ENCODE assay signal across 8 cellular contexts in the genomic region with DNA sequence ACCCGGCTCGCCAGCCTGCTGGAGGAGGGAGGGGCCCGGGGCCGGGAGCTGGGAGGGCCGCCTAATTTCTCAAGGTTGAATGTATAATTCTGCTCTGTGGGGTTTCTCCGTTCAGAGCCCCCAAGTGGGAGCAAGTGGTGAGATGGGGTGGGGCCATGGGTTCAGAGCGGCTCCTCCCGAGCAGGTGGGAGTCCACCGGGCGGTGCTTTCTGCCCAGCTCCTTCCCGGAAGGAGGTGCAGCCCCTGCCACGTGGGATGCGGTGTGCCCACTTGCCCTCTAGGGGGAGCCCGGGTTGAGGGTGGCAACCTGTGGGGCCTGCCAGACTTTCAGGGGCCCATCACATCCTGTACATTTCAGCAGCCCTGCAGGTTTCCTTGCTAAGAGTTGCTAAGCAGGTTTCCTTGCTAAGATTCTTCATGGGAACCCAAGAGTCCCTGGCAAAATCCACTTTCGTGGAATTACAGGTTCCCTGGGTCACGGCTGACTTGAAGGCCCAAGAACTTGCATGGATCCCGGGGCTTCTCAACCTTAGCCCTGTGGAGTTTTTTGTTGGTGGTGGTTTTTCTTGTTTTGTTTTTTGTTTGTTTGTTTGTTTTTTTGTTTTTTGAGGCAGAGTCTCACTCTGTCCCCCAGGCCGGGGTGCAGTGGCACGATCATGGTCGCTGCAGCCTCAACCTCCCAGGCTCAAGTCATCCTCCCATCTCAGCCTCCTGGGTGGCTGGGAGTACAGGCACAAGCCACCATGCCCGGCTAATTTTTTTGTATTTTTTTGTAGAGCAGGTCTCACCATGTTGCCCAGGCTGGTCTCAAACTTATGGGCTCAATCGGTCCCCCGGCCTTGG.
DNase-seq lines count a peak whose midpoint lies in the region; ATAC-seq, FAIRE-seq and TF ChIP-seq lines count a peak whose summit lies in the region.

No MANE protein-coding gene starts in this region.

- H3K4me3 Mint-ChIP-seq in astrocyte (ENCODE audit: unreplicated experiment): no peak overlapping the region

- no peak overlapping the region for H2AFZ ChIP-seq in astrocyte (ENCODE audit: low read depth, low read length)

- H3K27ac ChIP-seq in astrocyte (ENCODE audit: low read depth, low read length): no peak overlapping the region

- H3K4me1 ChIP-seq in astrocyte (ENCODE audit: insufficient read depth, low read length): no peaks in the 10 kb centered on the region

- no peak for FAIRE-seq in astrocyte (lab: Jason Lieb, UNC)

- no peak overlapping the region for H3K27ac Mint-ChIP-seq in astrocyte (ENCODE audit: unreplicated experiment)

- H3K27me3 Mint-ChIP-seq in astrocyte (ENCODE audit: low read depth, unreplicated experiment): peaks cover 7% of the 10 kb centered on the region

- peak; percentile 29 for TF ChIP-seq CTCF in astrocyte (IDR thresholded peaks at IDR 0.05; ENCODE audit: insufficient read depth, low read depth, low read length)

- no peaks in the 10 kb centered on the region for H3K36me3 Mint-ChIP-seq in astrocyte (ENCODE audit: low read depth, unreplicated experiment)

- H3K4me2 ChIP-seq in astrocyte (ENCODE audit: low read length): no peak overlapping the region

- no peaks in the 10 kb centered on the region for H3K36me3 ChIP-seq in astrocyte (ENCODE audit: insufficient read depth, low read length)

- peaks cover 6% of the 10 kb centered on the region for H3K9me3 Mint-ChIP-seq in astrocyte (ENCODE audit: unreplicated experiment)

- H4K20me1 ChIP-seq in astrocyte (ENCODE audit: insufficient read depth, low read length): peaks cover 33% of the 10 kb centered on the region

- H3K4me3 ChIP-seq in astrocyte (ENCODE audit: insufficient read depth, low read depth, low read length): no peak overlapping the region

- no peak overlapping the region for H3K9ac ChIP-seq in astrocyte (ENCODE audit: low read length)

- ATAC-seq in HG03442 (IDR thresholded peaks at IDR 0.05; ENCODE audit: unreplicated experiment): no peak
- ATAC-seq in HG02642 (IDR thresholded peaks at IDR 0.05; ENCODE audit: poor library complexity, unreplicated experiment): no peak

- H3K27me3 ChIP-seq in astrocyte (ENCODE audit: insufficient read depth, low read length): no peaks in the 10 kb centered on the region

- no peaks in the 10 kb centered on the region for H3K79me2 ChIP-seq in astrocyte (ENCODE audit: insufficient read depth, low read length)

- H3K9me3 ChIP-seq in astrocyte (ENCODE audit: insufficient read depth, low read depth, low read length): no peaks in the 10 kb centered on the region

- H3K4me1 Mint-ChIP-seq in astrocyte (ENCODE audit: low read depth, unreplicated experiment): no peaks in the 10 kb centered on the region

- DNase-seq in DMS53 treated with DMSO at 0.1 percent for 48 hours (lab: John Stamatoyannopoulos, UW; ENCODE audit: unreplicated experiment) (peak; percentile 66), LoVo (ENCODE audit: low spot score) (peak; percentile 31), T-helper 9 cell (peak; percentile 59), astrocyte (ENCODE audit: low read depth) (no peak), kidney tubule cell (ENCODE audit: low spot score) (peak; percentile 64)
- peak; percentile 22 for DNase-seq in stimulated activated CD8-positive, alpha-beta memory T cell treated with anti-CD3 and anti-CD28 coated beads, Interleukin-12 subunit alpha, Interleukin-12 subunit beta, amount 100 ng/mL, for 24 hours (ENCODE audit: extremely low read depth)
